In the genomic region with DNA sequence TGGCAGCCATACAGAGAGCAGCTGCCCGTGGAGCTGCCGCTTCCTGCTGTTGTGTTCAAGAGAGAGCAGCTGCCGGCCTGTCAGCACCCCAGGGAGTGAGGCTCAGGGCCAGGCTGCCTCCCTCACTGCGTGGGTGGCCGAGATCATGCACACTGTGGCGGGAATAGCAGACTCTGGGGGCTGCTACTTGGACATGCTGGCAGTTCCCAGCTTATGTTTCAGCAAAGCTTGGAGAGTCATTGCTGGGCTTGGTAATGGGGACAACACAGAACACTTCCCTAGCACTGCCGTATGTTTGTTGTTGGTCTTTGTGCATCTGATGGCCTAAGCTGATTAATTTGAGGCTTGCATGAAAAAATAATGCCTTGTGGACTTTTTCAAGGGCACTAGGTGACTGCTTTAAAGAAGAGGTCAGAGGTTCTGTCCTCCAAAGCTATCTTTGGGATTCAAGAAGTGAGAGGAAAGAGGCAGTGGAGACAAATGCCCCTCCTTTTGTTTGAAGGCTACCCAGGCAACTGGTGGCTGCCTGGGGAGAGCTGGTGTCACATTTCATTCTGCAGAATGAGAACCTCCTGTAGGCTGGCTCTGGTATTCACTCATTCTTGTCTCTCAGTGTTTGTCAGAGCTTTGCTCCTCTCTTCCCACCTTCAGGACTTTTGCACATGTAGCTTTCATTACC, we compare ENCODE assay signal across 1 cellular context.
TF ChIP-seq lines count a peak whose summit lies in the region.

No MANE protein-coding gene starts in this region.

TF ChIP-seq in K562, 482 proteins besides CTCF, POLR2A, EP300 and RAD21 (continued from another document and continues in another):
- no peak for TF ChIP-seq SRSF9 (IDR thresholded peaks at IDR 0.05; ENCODE audit: borderline replicate concordance, low read depth, low read length)
- no peak for TF ChIP-seq HMG20B (CRISPR knock-in tag; IDR thresholded peaks at IDR 0.05)
- no peak for TF ChIP-seq ZNF75A (CRISPR knock-in tag; IDR thresholded peaks at IDR 0.05)
- TF ChIP-seq, protein P1, sequence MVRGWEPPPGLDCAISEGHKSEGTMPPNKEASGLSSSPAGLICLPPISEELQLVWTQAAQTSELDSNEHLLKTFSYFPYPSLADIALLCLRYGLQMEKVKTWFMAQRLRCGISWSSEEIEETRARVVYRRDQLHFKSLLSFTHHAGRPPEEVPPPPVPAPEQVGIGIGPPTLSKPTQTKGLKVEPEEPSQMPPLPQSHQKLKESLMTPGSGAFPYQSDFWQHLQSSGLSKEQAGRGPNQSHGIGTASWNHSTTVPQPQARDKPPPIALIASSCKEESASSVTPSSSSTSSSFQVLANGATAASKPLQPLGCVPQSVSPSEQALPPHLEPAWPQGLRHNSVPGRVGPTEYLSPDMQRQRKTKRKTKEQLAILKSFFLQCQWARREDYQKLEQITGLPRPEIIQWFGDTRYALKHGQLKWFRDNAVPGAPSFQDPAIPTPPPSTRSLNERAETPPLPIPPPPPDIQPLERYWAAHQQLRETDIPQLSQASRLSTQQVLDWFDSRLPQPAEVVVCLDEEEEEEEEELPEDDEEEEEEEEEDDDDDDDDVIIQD (CRISPR knock-in tag; IDR thresholded peaks at IDR 0.05) = no peak
- no peak for TF ChIP-seq ZNF586 (CRISPR knock-in tag; conservative IDR thresholded peaks at IDR 0.05)
- no peak for TF ChIP-seq MTF1 (CRISPR knock-in tag; IDR thresholded peaks at IDR 0.05; ENCODE audit: borderline replicate concordance)
- no peak for TF ChIP-seq TCF7 (IDR thresholded peaks at IDR 0.05; ENCODE audit: borderline replicate concordance)
- TF ChIP-seq ESRRA (IDR thresholded peaks at IDR 0.05; ENCODE audit: borderline replicate concordance, low read depth) = peak; percentile 59
- no peak for TF ChIP-seq TSC22D4 (tag; IDR thresholded peaks at IDR 0.05)
- TF ChIP-seq CBX5 (IDR thresholded peaks at IDR 0.05; ENCODE audit: borderline replicate concordance, low read depth) = no peak
- no peak for TF ChIP-seq SRSF3 (IDR thresholded peaks at IDR 0.05; ENCODE audit: insufficient read depth, low read length)
- no peak for TF ChIP-seq ZNF431 (CRISPR knock-in tag; IDR thresholded peaks at IDR 0.05)
- TF ChIP-seq ELF4 (CRISPR knock-in tag; IDR thresholded peaks at IDR 0.05) = no peak
- TF ChIP-seq, protein P2, sequence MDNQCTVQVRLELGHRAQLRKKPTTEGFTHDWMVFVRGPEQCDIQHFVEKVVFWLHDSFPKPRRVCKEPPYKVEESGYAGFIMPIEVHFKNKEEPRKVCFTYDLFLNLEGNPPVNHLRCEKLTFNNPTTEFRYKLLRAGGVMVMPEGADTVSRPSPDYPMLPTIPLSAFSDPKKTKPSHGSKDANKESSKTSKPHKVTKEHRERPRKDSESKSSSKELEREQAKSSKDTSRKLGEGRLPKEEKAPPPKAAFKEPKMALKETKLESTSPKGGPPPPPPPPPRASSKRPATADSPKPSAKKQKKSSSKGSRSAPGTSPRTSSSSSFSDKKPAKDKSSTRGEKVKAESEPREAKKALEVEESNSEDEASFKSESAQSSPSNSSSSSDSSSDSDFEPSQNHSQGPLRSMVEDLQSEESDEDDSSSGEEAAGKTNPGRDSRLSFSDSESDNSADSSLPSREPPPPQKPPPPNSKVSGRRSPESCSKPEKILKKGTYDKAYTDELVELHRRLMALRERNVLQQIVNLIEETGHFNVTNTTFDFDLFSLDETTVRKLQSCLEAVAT (IDR thresholded peaks at IDR 0.05) = no peak
- TF ChIP-seq L3MBTL2 (IDR thresholded peaks at IDR 0.05) = peak; percentile 43; the same call in 1 of the 2 replicates
- TF ChIP-seq GABPB2 (CRISPR knock-in tag; conservative IDR thresholded peaks at IDR 0.05) = no peak
- TF ChIP-seq NR3C1 (CRISPR knock-in tag; IDR thresholded peaks at IDR 0.05) = no peak
- peak in 1 of 2 experiments; percentile 8; a peak in 1 of 4 replicates for TF ChIP-seq NRF1 (conservative IDR thresholded peaks at IDR 0.05 in 1 of 2, IDR thresholded peaks at IDR 0.05 in 1 of 2)
- TF ChIP-seq, protein P3, sequence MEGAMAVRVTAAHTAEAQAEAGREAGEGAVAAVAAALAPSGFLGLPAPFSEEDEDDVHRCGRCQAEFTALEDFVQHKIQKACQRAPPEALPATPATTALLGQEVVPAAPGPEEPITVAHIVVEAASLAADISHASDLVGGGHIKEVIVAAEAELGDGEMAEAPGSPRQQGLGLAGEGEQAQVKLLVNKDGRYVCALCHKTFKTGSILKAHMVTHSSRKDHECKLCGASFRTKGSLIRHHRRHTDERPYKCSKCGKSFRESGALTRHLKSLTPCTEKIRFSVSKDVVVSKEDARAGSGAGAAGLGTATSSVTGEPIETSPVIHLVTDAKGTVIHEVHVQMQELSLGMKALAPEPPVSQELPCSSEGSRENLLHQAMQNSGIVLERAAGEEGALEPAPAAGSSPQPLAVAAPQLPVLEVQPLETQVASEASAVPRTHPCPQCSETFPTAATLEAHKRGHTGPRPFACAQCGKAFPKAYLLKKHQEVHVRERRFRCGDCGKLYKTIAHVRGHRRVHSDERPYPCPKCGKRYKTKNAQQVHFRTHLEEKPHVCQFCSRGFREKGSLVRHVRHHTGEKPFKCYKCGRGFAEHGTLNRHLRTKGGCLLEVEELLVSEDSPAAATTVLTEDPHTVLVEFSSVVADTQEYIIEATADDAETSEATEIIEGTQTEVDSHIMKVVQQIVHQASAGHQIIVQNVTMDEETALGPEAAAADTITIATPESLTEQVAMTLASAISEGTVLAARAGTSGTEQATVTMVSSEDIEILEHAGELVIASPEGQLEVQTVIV (CRISPR knock-in tag; IDR thresholded peaks at IDR 0.05; ENCODE audit: borderline replicate concordance) = no peak
- TF ChIP-seq POLR3A (IDR thresholded peaks at IDR 0.05; ENCODE audit: borderline replicate concordance, extremely low read depth, insufficient read depth, insufficient read length) = no peak
- TF ChIP-seq ZKSCAN1 (IDR thresholded peaks at IDR 0.05; ENCODE audit: low read depth, low read length) = no peak
- no peak for TF ChIP-seq MTA1 (IDR thresholded peaks at IDR 0.05; ENCODE audit: borderline replicate concordance)
- TF ChIP-seq, protein P4, sequence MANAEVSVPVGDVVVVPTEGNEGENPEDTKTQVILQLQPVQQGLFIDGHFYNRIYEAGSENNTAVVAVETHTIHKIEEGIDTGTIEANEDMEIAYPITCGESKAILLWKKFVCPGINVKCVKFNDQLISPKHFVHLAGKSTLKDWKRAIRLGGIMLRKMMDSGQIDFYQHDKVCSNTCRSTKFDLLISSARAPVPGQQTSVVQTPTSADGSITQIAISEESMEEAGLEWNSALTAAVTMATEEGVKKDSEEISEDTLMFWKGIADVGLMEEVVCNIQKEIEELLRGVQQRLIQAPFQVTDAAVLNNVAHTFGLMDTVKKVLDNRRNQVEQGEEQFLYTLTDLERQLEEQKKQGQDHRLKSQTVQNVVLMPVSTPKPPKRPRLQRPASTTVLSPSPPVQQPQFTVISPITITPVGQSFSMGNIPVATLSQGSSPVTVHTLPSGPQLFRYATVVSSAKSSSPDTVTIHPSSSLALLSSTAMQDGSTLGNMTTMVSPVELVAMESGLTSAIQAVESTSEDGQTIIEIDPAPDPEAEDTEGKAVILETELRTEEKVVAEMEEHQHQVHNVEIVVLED (CRISPR knock-in tag; IDR thresholded peaks at IDR 0.05) = no peak
- no peak for TF ChIP-seq NFYB (IDR thresholded peaks at IDR 0.05; ENCODE audit: extremely low read depth, insufficient read length)
- no peak for TF ChIP-seq RBBP5 (IDR thresholded peaks at IDR 0.05; ENCODE audit: borderline replicate concordance, insufficient read depth, low read length, poor library complexity, severe bottlenecking)
- TF ChIP-seq, protein P5, sequence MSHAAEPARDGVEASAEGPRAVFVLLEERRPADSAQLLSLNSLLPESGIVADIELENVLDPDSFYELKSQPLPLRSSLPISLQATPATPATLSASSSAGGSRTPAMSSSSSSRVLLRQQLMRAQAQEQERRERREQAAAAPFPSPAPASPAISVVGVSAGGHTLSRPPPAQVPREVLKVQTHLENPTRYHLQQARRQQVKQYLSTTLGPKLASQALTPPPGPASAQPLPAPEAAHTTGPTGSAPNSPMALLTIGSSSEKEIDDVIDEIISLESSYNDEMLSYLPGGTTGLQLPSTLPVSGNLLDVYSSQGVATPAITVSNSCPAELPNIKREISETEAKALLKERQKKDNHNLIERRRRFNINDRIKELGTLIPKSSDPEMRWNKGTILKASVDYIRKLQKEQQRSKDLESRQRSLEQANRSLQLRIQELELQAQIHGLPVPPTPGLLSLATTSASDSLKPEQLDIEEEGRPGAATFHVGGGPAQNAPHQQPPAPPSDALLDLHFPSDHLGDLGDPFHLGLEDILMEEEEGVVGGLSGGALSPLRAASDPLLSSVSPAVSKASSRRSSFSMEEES (CRISPR knock-in tag; IDR thresholded peaks at IDR 0.05) = no peak
- TF ChIP-seq ZNF224 (CRISPR knock-in tag; IDR thresholded peaks at IDR 0.05) = no peak
- no peak for TF ChIP-seq MAFG (tag; conservative IDR thresholded peaks at IDR 0.05)
- TF ChIP-seq, protein P6, sequence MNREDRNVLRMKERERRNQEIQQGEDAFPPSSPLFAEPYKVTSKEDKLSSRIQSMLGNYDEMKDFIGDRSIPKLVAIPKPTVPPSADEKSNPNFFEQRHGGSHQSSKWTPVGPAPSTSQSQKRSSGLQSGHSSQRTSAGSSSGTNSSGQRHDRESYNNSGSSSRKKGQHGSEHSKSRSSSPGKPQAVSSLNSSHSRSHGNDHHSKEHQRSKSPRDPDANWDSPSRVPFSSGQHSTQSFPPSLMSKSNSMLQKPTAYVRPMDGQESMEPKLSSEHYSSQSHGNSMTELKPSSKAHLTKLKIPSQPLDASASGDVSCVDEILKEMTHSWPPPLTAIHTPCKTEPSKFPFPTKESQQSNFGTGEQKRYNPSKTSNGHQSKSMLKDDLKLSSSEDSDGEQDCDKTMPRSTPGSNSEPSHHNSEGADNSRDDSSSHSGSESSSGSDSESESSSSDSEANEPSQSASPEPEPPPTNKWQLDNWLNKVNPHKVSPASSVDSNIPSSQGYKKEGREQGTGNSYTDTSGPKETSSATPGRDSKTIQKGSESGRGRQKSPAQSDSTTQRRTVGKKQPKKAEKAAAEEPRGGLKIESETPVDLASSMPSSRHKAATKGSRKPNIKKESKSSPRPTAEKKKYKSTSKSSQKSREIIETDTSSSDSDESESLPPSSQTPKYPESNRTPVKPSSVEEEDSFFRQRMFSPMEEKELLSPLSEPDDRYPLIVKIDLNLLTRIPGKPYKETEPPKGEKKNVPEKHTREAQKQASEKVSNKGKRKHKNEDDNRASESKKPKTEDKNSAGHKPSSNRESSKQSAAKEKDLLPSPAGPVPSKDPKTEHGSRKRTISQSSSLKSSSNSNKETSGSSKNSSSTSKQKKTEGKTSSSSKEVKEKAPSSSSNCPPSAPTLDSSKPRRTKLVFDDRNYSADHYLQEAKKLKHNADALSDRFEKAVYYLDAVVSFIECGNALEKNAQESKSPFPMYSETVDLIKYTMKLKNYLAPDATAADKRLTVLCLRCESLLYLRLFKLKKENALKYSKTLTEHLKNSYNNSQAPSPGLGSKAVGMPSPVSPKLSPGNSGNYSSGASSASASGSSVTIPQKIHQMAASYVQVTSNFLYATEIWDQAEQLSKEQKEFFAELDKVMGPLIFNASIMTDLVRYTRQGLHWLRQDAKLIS (CRISPR knock-in tag; IDR thresholded peaks at IDR 0.05) = no peak
- peak; percentile 31 for TF ChIP-seq MEIS2 (IDR thresholded peaks at IDR 0.05; ENCODE audit: partially characterized antibody)
- peak; percentile 97 for TF ChIP-seq EGR1 (conservative IDR thresholded peaks at IDR 0.05)
- no peak for TF ChIP-seq ZNF12 (CRISPR knock-in tag; IDR thresholded peaks at IDR 0.05)
- TF ChIP-seq FOXP1 (CRISPR knock-in tag; IDR thresholded peaks at IDR 0.05) = no peak
- TF ChIP-seq, protein P7, sequence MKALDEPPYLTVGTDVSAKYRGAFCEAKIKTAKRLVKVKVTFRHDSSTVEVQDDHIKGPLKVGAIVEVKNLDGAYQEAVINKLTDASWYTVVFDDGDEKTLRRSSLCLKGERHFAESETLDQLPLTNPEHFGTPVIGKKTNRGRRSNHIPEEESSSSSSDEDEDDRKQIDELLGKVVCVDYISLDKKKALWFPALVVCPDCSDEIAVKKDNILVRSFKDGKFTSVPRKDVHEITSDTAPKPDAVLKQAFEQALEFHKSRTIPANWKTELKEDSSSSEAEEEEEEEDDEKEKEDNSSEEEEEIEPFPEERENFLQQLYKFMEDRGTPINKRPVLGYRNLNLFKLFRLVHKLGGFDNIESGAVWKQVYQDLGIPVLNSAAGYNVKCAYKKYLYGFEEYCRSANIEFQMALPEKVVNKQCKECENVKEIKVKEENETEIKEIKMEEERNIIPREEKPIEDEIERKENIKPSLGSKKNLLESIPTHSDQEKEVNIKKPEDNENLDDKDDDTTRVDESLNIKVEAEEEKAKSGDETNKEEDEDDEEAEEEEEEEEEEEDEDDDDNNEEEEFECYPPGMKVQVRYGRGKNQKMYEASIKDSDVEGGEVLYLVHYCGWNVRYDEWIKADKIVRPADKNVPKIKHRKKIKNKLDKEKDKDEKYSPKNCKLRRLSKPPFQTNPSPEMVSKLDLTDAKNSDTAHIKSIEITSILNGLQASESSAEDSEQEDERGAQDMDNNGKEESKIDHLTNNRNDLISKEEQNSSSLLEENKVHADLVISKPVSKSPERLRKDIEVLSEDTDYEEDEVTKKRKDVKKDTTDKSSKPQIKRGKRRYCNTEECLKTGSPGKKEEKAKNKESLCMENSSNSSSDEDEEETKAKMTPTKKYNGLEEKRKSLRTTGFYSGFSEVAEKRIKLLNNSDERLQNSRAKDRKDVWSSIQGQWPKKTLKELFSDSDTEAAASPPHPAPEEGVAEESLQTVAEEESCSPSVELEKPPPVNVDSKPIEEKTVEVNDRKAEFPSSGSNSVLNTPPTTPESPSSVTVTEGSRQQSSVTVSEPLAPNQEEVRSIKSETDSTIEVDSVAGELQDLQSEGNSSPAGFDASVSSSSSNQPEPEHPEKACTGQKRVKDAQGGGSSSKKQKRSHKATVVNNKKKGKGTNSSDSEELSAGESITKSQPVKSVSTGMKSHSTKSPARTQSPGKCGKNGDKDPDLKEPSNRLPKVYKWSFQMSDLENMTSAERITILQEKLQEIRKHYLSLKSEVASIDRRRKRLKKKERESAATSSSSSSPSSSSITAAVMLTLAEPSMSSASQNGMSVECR (CRISPR knock-in tag; IDR thresholded peaks at IDR 0.05) = no peak
- TF ChIP-seq PHB (CRISPR knock-in tag; IDR thresholded peaks at IDR 0.05) = no peak
- TF ChIP-seq MAFF (IDR thresholded peaks at IDR 0.05; ENCODE audit: low read length) = no peak
- TF ChIP-seq SETDB1 (IDR thresholded peaks at IDR 0.05; ENCODE audit: low read length) = no peak
- TF ChIP-seq SMARCA4 (IDR thresholded peaks at IDR 0.05) = peak; percentile 45; the same call in 1 of the 2 replicates
- no peak for TF ChIP-seq RCOR1 (IDR thresholded peaks at IDR 0.05; ENCODE audit: borderline replicate concordance in 1 of 2, low read depth in 2 of 2, low read length in 2 of 2)
- no peak for TF ChIP-seq SP2 (IDR thresholded peaks at IDR 0.05; ENCODE audit: extremely low read depth, low read depth, low read length, poor library complexity, severe bottlenecking)
- TF ChIP-seq KLF13 (tag; IDR thresholded peaks at IDR 0.05; ENCODE audit: borderline replicate concordance, low read depth) = no peak
- no peak for TF ChIP-seq KLF1 (tag; IDR thresholded peaks at IDR 0.05)
- TF ChIP-seq SAFB2 (IDR thresholded peaks at IDR 0.05; ENCODE audit: borderline replicate concordance, low read depth, low read length, severe bottlenecking) = no peak
